ENCODE assay signal across 7 cellular contexts in the genomic region with DNA sequence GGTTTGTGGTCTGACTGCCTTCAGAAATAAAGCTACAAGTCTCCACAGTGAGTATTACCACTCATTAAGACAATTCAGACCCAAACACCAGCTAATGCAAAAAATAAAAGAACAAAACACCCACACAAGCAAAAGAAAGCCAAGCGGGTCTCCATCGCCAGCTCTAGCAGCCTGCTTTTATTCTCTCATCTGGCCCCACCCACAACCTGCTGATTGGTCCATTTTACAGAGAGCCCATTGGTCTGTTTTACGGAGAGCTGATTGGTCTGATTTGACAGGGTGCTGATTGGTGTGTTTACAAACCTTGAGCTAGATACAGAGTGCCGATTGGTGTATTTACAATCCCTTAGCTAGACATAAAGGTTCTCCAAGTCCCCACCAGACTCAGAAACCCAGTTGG. TPM values are rescaled to one million over a fixed set of nuclear protein-coding genes. Genes with fewer than 3 reads are reported as not detected.
DNase-seq lines count a peak whose midpoint lies in the region; ATAC-seq, FAIRE-seq and TF ChIP-seq lines count a peak whose summit lies in the region.
"Not testable (repeated sequence)": the region's sequence is repeated elsewhere in the genome, so short reads cannot be mapped to it uniquely, and the experiment has no call there.

No MANE protein-coding gene starts in this region.

- H3K9me2 ChIP-seq in PC-3 (replicated peaks; ENCODE audit: low read length), result not testable (repeated sequence)

- H3K79me2 ChIP-seq in DND-41 (ENCODE audit: insufficient read depth, low read length) (peaks cover 26% of the 10 kb centered on the region), PC-3 (ENCODE audit: low read length) (peaks cover 22% of the 10 kb centered on the region), HepG2 (ENCODE audit: insufficient read depth, low read length) (peaks cover 22% of the 10 kb centered on the region)

- H3K4me3 Mint-ChIP-seq in activated CD4-positive, alpha-beta T cell treated with anti-CD3 and anti-CD28 coated beads, Interleukin-2, amount 10 ng/mL, durations not matched to agents 24 days and 14 days; activated naive CD4-positive, alpha-beta T cell treated with anti-CD3 and anti-CD28 coated beads, Interleukin-2, amount 10 ng/mL, durations not matched to agents 7 days and 5 days: not testable (repeated sequence)

- BruUV-seq in PC-3 (replicated peaks; lab: Mats Ljungman, UMichigan); HepG2 (replicated peaks; lab: Mats Ljungman, UMichigan): not testable (repeated sequence)

- H3K4me1 Mint-ChIP-seq in activated CD4-positive, alpha-beta T cell treated with anti-CD3 and anti-CD28 coated beads, Interleukin-2, amount 10 ng/mL, durations not matched to agents 24 days and 14 days, result peaks cover 25% of the 10 kb centered on the region
- peaks cover 29% of the 10 kb centered on the region for H3K4me1 Mint-ChIP-seq in activated naive CD4-positive, alpha-beta T cell treated with anti-CD3 and anti-CD28 coated beads, Interleukin-2, amount 10 ng/mL, durations not matched to agents 7 days and 5 days

- H3K36me3 Mint-ChIP-seq in activated CD4-positive, alpha-beta T cell treated with anti-CD3 and anti-CD28 coated beads, Interleukin-2, amount 10 ng/mL, durations not matched to agents 24 days and 14 days (ENCODE audit: low read depth); activated naive CD4-positive, alpha-beta T cell treated with anti-CD3 and anti-CD28 coated beads, Interleukin-2, amount 10 ng/mL, durations not matched to agents 7 days and 5 days: not testable (repeated sequence)

- H3K27ac ChIP-seq in DND-41 (ENCODE audit: low read length); PC-3 (ENCODE audit: low read length); HepG2 (ENCODE audit: extremely low read length, insufficient read depth, low read length): not testable (repeated sequence)

- intact Hi-C loops in PC-3 (cut with micrococcal nuclease); activated CD4-positive, alpha-beta T cell treated with anti-CD3 and anti-CD28 coated beads, Interleukin-2, amount 10 ng/mL, durations not matched to agents 24 days and 14 days (cut with micrococcal nuclease); HepG2 (cut with micrococcal nuclease; ENCODE audit: unreplicated experiment): not testable (repeated sequence)

- peak; percentile 26 for DNase-seq in DND-41
- DNase-seq in NB4 (ENCODE audit: low read depth), result peak; percentile 60
- peak; percentile 32 for DNase-seq in PC-3
- DNase-seq in activated CD4-positive, alpha-beta T cell treated with anti-CD3 and anti-CD28 coated beads, Interleukin-2, amount 10 ng/mL, durations not matched to agents 24 days and 14 days, result peak; percentile 67
- peak; percentile 34 for DNase-seq in activated naive CD4-positive, alpha-beta T cell treated with anti-CD3 and anti-CD28 coated beads, Interleukin-2, amount 10 ng/mL, durations not matched to agents 7 days and 5 days
- DNase-seq in HepG2 (ENCODE audit: low spot score), result not testable (repeated sequence)
- peak; percentile 24 for DNase-seq in stimulated activated CD4-positive, alpha-beta T cell treated with anti-CD3 and anti-CD28 coated beads, Interleukin-1b, Interleukin-23, amount 100 ng/mL, for 48 hours

- H3K27me3 ChIP-seq in DND-41 (ENCODE audit: insufficient read depth, low read length, poor library complexity); PC-3 (ENCODE audit: low read length); HepG2 (ENCODE audit: control insufficient read depth in 1 of 2, insufficient read depth in 2 of 2, low read length in 2 of 2): not testable (repeated sequence)

- H3K4me2 ChIP-seq in DND-41 (ENCODE audit: insufficient read depth, low read length); PC-3 (ENCODE audit: low read length); HepG2 (ENCODE audit: low read depth, low read length): not testable (repeated sequence)

- not testable (repeated sequence) for TF ChIP-seq POLR2A in NB4 (IDR thresholded peaks at IDR 0.05; ENCODE audit: extremely low read depth, insufficient read length); HepG2 (IDR thresholded peaks at IDR 0.05; ENCODE audit: insufficient read depth in 1 of 2, low read depth in 2 of 2, low read length in 2 of 2)

- CTCF ChIA-PET in PC-3 (lab: Charles Lee), result interaction anchor here (1.0 kb wide), 1 partner anchor 25 kb away, joined by 3 read pairs; no protein-coding TSS in a partner anchor
- CTCF ChIA-PET in activated naive CD4-positive, alpha-beta T cell treated with anti-CD3 and anti-CD28 coated beads, Interleukin-2, amount 10 ng/mL, durations not matched to agents 7 days and 5 days (lab: Charles Lee), result interaction anchor here (0.7 to 3.8 kb wide), 3 partner anchors 11 to 26 kb away, joined by 3 to 27 read pairs (median 13); partner anchors contain the start of gene MYLK4
- CTCF ChIA-PET in HepG2 (lab: Yijun Ruan, JAX; ENCODE audit: low intra/inter-chr PET ratio, low total read pairs), result not testable (repeated sequence)

- not testable (repeated sequence) for H3K27ac Mint-ChIP-seq in activated CD4-positive, alpha-beta T cell treated with anti-CD3 and anti-CD28 coated beads, Interleukin-2, amount 10 ng/mL, durations not matched to agents 24 days and 14 days; activated naive CD4-positive, alpha-beta T cell treated with anti-CD3 and anti-CD28 coated beads, Interleukin-2, amount 10 ng/mL, durations not matched to agents 7 days and 5 days

- not testable (repeated sequence) for H3K4me3 ChIP-seq in DND-41 (ENCODE audit: low read depth in 1 of 2, low read length in 2 of 2); PC-3 (ENCODE audit: low read length); HepG2 (replicated peaks in 1 of 3; ENCODE audit: insufficient read depth in 1 of 3, low read depth in 2 of 3, low read length in 3 of 3)
- peak overlapping the region; percentile 74 for H3K4me3 ChIP-seq in NB4 (ENCODE audit: low read depth, low read length)

- not testable (repeated sequence) for H3F3A ChIP-seq in PC-3 (ENCODE audit: low read length, unreplicated experiment)

- not testable (repeated sequence) for FAIRE-seq in HepG2 (lab: Jason Lieb, UNC)

- H3K9me3 Mint-ChIP-seq in activated CD4-positive, alpha-beta T cell treated with anti-CD3 and anti-CD28 coated beads, Interleukin-2, amount 10 ng/mL, durations not matched to agents 24 days and 14 days; activated naive CD4-positive, alpha-beta T cell treated with anti-CD3 and anti-CD28 coated beads, Interleukin-2, amount 10 ng/mL, durations not matched to agents 7 days and 5 days: not testable (repeated sequence)

- H3K9me3 ChIP-seq in DND-41 (ENCODE audit: insufficient read depth, low read length, severe bottlenecking); PC-3 (ENCODE audit: low read length); HepG2 (ENCODE audit: low read length): not testable (repeated sequence)

- not testable (repeated sequence) for H2AFZ ChIP-seq in DND-41 (ENCODE audit: low read depth, low read length); PC-3 (ENCODE audit: low read length); HepG2 (ENCODE audit: low read length)

- not testable (repeated sequence) for TF ChIP-seq CTCF in DND-41 (IDR thresholded peaks at IDR 0.05; ENCODE audit: borderline replicate concordance, extremely low read depth, low read length, poor library complexity, severe bottlenecking); NB4 (IDR thresholded peaks at IDR 0.05; ENCODE audit: low read depth, low read length); PC-3 (conservative IDR thresholded peaks at IDR 0.05; ENCODE audit: low read depth, low read length); HepG2 (CRISPR knock-in tag; IDR thresholded peaks at IDR 0.05)

- H4K20me1 ChIP-seq in DND-41 (ENCODE audit: insufficient read depth, low read length), result peaks cover 21% of the 10 kb centered on the region
- peaks cover 17% of the 10 kb centered on the region for H4K20me1 ChIP-seq in PC-3 (ENCODE audit: low read length)
- H4K20me1 ChIP-seq in HepG2 (ENCODE audit: insufficient read depth, low read length), result peaks cover 16% of the 10 kb centered on the region

- ATAC-seq in DND-41 (ENCODE audit: insufficient read depth, low read depth); PC-3; HepG2: not testable (repeated sequence)

- POLR2A ChIA-PET in PC-3 (lab: Charles Lee; ENCODE audit: unreplicated experiment), result not testable (repeated sequence)
- POLR2A ChIA-PET in HepG2 (lab: Yijun Ruan, JAX), result interaction anchor here (1.8 kb wide), 1 partner anchor 79 kb away, joined by 9 read pairs; the partner anchor contains the start of gene SERPINB1

- WGBS in HepG2 (ENCODE audit: low lambda C conversion rate), result 93% methylated on average over 4 of the region's 4 CpGs

- H3K27me3 Mint-ChIP-seq in activated CD4-positive, alpha-beta T cell treated with anti-CD3 and anti-CD28 coated beads, Interleukin-2, amount 10 ng/mL, durations not matched to agents 24 days and 14 days; activated naive CD4-positive, alpha-beta T cell treated with anti-CD3 and anti-CD28 coated beads, Interleukin-2, amount 10 ng/mL, durations not matched to agents 7 days and 5 days: not testable (repeated sequence)

- H3K4me1 ChIP-seq in DND-41 (ENCODE audit: insufficient read depth, low read length), result peaks cover 25% of the 10 kb centered on the region
- peaks cover 25% of the 10 kb centered on the region for H3K4me1 ChIP-seq in PC-3 (ENCODE audit: insufficient read depth, low read length)
- peaks cover 20% of the 10 kb centered on the region for H3K4me1 ChIP-seq in HepG2 (ENCODE audit: insufficient read depth, low read length)

- H3K36me3 ChIP-seq in DND-41 (ENCODE audit: insufficient read depth, low read length), result peaks cover 17% of the 10 kb centered on the region; the same call in 1 of the 2 replicates
- H3K36me3 ChIP-seq in PC-3 (ENCODE audit: low read depth, low read length); HepG2 (replicated peaks in 1 of 2; ENCODE audit: control insufficient read depth in 1 of 2, insufficient read depth in 2 of 2, low read length in 2 of 2): not testable (repeated sequence)

- in situ Hi-C loops in HepG2 (cut with HindIII; ENCODE audit: extremely low pct_ligation_motif_present, low pct_unique_long_range_greater_than_20kb), result not testable (repeated sequence)

- not testable (repeated sequence) for TF ChIP-seq RAD21 in HepG2 (CRISPR knock-in tag; IDR thresholded peaks at IDR 0.05)

- H3K9ac ChIP-seq in DND-41 (ENCODE audit: low read depth, low read length); PC-3 (ENCODE audit: low read length); HepG2 (ENCODE audit: insufficient read depth, low read depth, low read length): not testable (repeated sequence)

- TF ChIP-seq EP300 in HepG2 (IDR thresholded peaks at IDR 0.05; ENCODE audit: low read depth in 2 of 2, low read length in 2 of 2); HepG2 (CRISPR knock-in tag; IDR thresholded peaks at IDR 0.05; ENCODE audit: borderline replicate concordance): not testable (repeated sequence)

RNA-seq across cellular contexts. Expression of gene WRNIP1, which starts 2.3 kb away (rescaled TPM):
- 92.2 and 114 TPM in 2 replicates for total RNA-seq in PC-3 (2014; rRNA removed)
- total RNA-seq in activated CD4-positive, alpha-beta T cell treated with anti-CD3 and anti-CD28 coated beads, Interleukin-2, amount 10 ng/mL, durations not matched to agents 24 days and 14 days, result 49.3 and 50.5 TPM in 2 replicates
- total RNA-seq in HepG2 (2016; rRNA removed; fragmentation: Illumina TruSeq; extraction: Trizol), result 88.9 and 90.3 TPM in 2 replicates
- total RNA-seq in HepG2 (2016; cell fraction: cytosol; rRNA removed; fragmentation: Illumina TruSeq; extraction: Trizol; ENCODE audit: low read depth), result 14.5 and 15.0 TPM in 2 replicates
- total RNA-seq in HepG2 (2016; cell fraction: insoluble cytoplasmic fraction; rRNA removed; fragmentation: Illumina TruSeq; extraction: Trizol), result 82.7 and 90.1 TPM in 2 replicates
- total RNA-seq in HepG2 (2016; cell fraction: membrane; rRNA removed; fragmentation: Illumina TruSeq; extraction: Trizol), result 49.2 and 50.7 TPM in 2 replicates
- total RNA-seq in HepG2 (2016; cell fraction: nucleus; rRNA removed; fragmentation: Illumina TruSeq; extraction: Trizol), result 48.4 and 54.7 TPM in 2 replicates
- polyA plus RNA-seq in HepG2 (2011; rRNA removed), result 73.4 and 77.7 TPM in 2 replicates
- polyA plus RNA-seq in HepG2 (2011; cell fraction: cytosol; rRNA removed), result 83.3 and 106 TPM in 2 replicates
- 69.3 and 70.9 TPM in 2 replicates for polyA plus RNA-seq in HepG2 (2011; cell fraction: nucleus; rRNA removed)
- polyA plus RNA-seq in HepG2 (2012), result 57.7 and 65.4 TPM in 2 replicates
- polyA plus RNA-seq in HepG2 (2016; cell fraction: cytosol; fragmentation: Illumina TruSeq; extraction: Trizol; ENCODE audit: low read depth), result 15.1 and 16.9 TPM in 2 replicates
- 96.1 and 98.5 TPM in 2 replicates for polyA plus RNA-seq in HepG2 (2016; cell fraction: insoluble cytoplasmic fraction; fragmentation: Illumina TruSeq; extraction: Trizol; ENCODE audit: low read depth)
- polyA plus RNA-seq in HepG2 (2016; cell fraction: membrane; fragmentation: Illumina TruSeq; extraction: Trizol; ENCODE audit: low read depth), result 36.1 and 39.8 TPM in 2 replicates
- 90.6 and 97.4 TPM in 2 replicates for polyA plus RNA-seq in HepG2 (2016; cell fraction: nucleus; fragmentation: Illumina TruSeq; extraction: Trizol; ENCODE audit: insufficient read depth, low read depth)
- 73.1 and 84.7 TPM in 2 replicates for polyA minus RNA-seq in HepG2 (2011; rRNA and poly(A)+ RNA removed; ENCODE audit: low replicate concordance)
- 32.4 and 32.5 TPM in 2 replicates for polyA minus RNA-seq in HepG2 (2011; cell fraction: cytosol; rRNA and poly(A)+ RNA removed)
- polyA minus RNA-seq in HepG2 (2011; cell fraction: nucleus; rRNA and poly(A)+ RNA removed), result 39.9 and 43.4 TPM in 2 replicates

RNA-seq across cellular contexts. Expression of gene MYLK4, which starts 12.1 kb away (rescaled TPM):
- total RNA-seq in PC-3 (2014; rRNA removed) (0.11 and 0.23 TPM in 2 replicates), HepG2 (2016; rRNA removed; fragmentation: Illumina TruSeq; extraction: Trizol) (0.15 and 0.29 TPM in 2 replicates)
- 0.07 and 0.14 TPM in 2 replicates for total RNA-seq in activated CD4-positive, alpha-beta T cell treated with anti-CD3 and anti-CD28 coated beads, Interleukin-2, amount 10 ng/mL, durations not matched to agents 24 days and 14 days
- 0.09 and 0.10 TPM in 2 replicates for total RNA-seq in HepG2 (2016; cell fraction: cytosol; rRNA removed; fragmentation: Illumina TruSeq; extraction: Trizol; ENCODE audit: low read depth)
- total RNA-seq in HepG2 (2016; cell fraction: insoluble cytoplasmic fraction; rRNA removed; fragmentation: Illumina TruSeq; extraction: Trizol), result 0.16 and 0.32 TPM in 2 replicates
- total RNA-seq in HepG2 (2016; cell fraction: membrane; rRNA removed; fragmentation: Illumina TruSeq; extraction: Trizol), result 0.03 and 0.10 TPM in 2 replicates
- total RNA-seq in HepG2 (2016; cell fraction: nucleus; rRNA removed; fragmentation: Illumina TruSeq; extraction: Trizol), result 0.31 and 0.34 TPM in 2 replicates
- polyA plus RNA-seq in HepG2 (2011; rRNA removed), result 0.26 and 0.46 TPM in 2 replicates
- polyA plus RNA-seq in HepG2 (2011; cell fraction: cytosol; rRNA removed), result 0.07 and 0.17 TPM in 2 replicates
- 1.3 and 2.2 TPM in 2 replicates for polyA plus RNA-seq in HepG2 (2011; cell fraction: nucleus; rRNA removed)
- polyA plus RNA-seq in HepG2 (2012), result 0.49 and 0.50 TPM in 2 replicates
- polyA plus RNA-seq in HepG2 (2016; cell fraction: cytosol; fragmentation: Illumina TruSeq; extraction: Trizol; ENCODE audit: low read depth), result 0.02 TPM in 1 of 2 replicates, not detected in the other
- polyA plus RNA-seq in HepG2 (2016; cell fraction: insoluble cytoplasmic fraction; fragmentation: Illumina TruSeq; extraction: Trizol; ENCODE audit: low read depth), result 0.11 and 0.14 TPM in 2 replicates
- 0.06 and 0.08 TPM in 2 replicates for polyA plus RNA-seq in HepG2 (2016; cell fraction: membrane; fragmentation: Illumina TruSeq; extraction: Trizol; ENCODE audit: low read depth)
- 0.44 and 0.70 TPM in 2 replicates for polyA plus RNA-seq in HepG2 (2016; cell fraction: nucleus; fragmentation: Illumina TruSeq; extraction: Trizol; ENCODE audit: insufficient read depth, low read depth)
- 0.10 and 0.33 TPM in 2 replicates for polyA minus RNA-seq in HepG2 (2011; rRNA and poly(A)+ RNA removed; ENCODE audit: low replicate concordance)
- polyA minus RNA-seq in HepG2 (2011; cell fraction: cytosol; rRNA and poly(A)+ RNA removed), result 0.09 TPM in 1 of 2 replicates, not detected in the other
- 0.64 and 0.87 TPM in 2 replicates for polyA minus RNA-seq in HepG2 (2011; cell fraction: nucleus; rRNA and poly(A)+ RNA removed)
